ENCODE assay signal across 7 cellular contexts in genomic region chr17:11404877-11405276, GRCh38.
"Had no signal": no experiment of that assay in that cellular context is flagged by ENCODE, and none has a peak within 500 bp of the region (broad histone marks: within the 10 kb centered on the region; RNA-seq: fewer than 3 reads in every experiment).

No MANE protein-coding gene starts in this region.

- H3K27ac Mint-ChIP-seq: GM23338, H9 had no signal

- ATAC-seq: GM23338, K562 had no signal

- FAIRE-seq: H1, H54, HTR-8/SVneo, K562 had no signal

- H3K4me3 Mint-ChIP-seq: GM23338, H9 had no signal

- H3K4me1 Mint-ChIP-seq: GM23338, H9 had no signal

- H3K4me3 ChIP-seq: GM23338, K562 had no signal

- H2AFZ ChIP-seq: GM23338 had no signal

- H3K4me2 ChIP-seq: GM23338 had no signal

- DNase-seq: H9, HCEC 1CT had no signal
